8 cellular contexts compared by ENCODE assay signal in the genomic region with DNA sequence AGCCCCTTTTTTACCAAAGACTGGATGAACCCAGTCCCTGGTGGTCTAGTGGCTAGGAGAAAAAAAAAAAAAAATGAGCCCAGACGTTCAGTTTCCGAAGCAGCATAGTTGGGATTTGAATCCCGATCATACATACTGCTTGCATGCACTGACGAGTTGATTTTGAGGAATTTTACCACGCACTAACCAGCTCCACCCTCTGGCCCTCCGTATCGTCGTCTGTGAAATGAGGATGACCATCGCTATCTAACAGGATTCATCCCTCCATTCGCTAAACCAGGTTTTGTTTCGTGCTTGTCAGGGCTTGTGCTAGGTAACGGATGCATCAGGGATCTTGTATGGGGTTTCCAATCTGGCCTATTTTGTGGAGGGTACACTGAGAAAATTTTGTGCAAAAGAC. TPM values are rescaled to one million over a fixed set of nuclear protein-coding genes. Genes with fewer than 3 reads are reported as not detected.
DNase-seq lines count a peak whose midpoint lies in the region; ATAC-seq and TF ChIP-seq lines count a peak whose summit lies in the region.

No MANE protein-coding gene starts in this region.

- H3K4me3 ChIP-seq in left ventricle myocardium inferior (peak overlapping the region; percentile 71), WERI-Rb-1 (ENCODE audit: low read depth, low read length) (peak overlapping the region; percentile 93)

- ATAC-seq in Right ventricle myocardium superior (ENCODE audit: poor library complexity): no peak

- DNase-seq in left ventricle myocardium inferior (no peak), Right ventricle myocardium superior (no peak), WERI-Rb-1 (no peak), fibroblast of the conjunctiva (ENCODE audit: low read depth) (peak; percentile 3), pons (ENCODE audit: low spot score) (peak; percentile 20), NCI-H1436 (lab: John Stamatoyannopoulos, UW) (no peak), NCI-H345 (lab: John Stamatoyannopoulos, UW) (no peak), retina (no peak)

- peaks cover 23% of the 10 kb centered on the region for H3K4me1 ChIP-seq in left ventricle myocardium inferior

- no peak for TF ChIP-seq CTCF in left ventricle myocardium inferior (IDR thresholded peaks at IDR 0.05; ENCODE audit: borderline replicate concordance)
- TF ChIP-seq CTCF in WERI-Rb-1 (IDR thresholded peaks at IDR 0.05; ENCODE audit: low read depth, low read length): no peak

- H3K36me3 ChIP-seq in left ventricle myocardium inferior (peaks cover 35% of the 10 kb centered on the region), WERI-Rb-1 (peaks cover 24% of the 10 kb centered on the region)

- intact Hi-C loops in left ventricle myocardium inferior (cut with micrococcal nuclease): no loop called here
- intact Hi-C loops in Right ventricle myocardium superior (cut with DNase I): loop anchor here (10.0 kb wide), 1 partner anchor 1058 kb away; no protein-coding TSS in a partner anchor

- no peaks in the 10 kb centered on the region for H3K9me3 ChIP-seq in left ventricle myocardium inferior (replicated peaks)
- H3K9me3 ChIP-seq in WERI-Rb-1 (ENCODE audit: severe bottlenecking): no peaks in the 10 kb centered on the region

- peak overlapping the region; percentile 96 for H3K27ac ChIP-seq in left ventricle myocardium inferior (replicated peaks)
- H3K27ac ChIP-seq in WERI-Rb-1: peak overlapping the region; percentile 91

- H3K27me3 ChIP-seq in left ventricle myocardium inferior (ENCODE audit: low read depth) (no peaks in the 10 kb centered on the region), WERI-Rb-1 (ENCODE audit: insufficient read depth, low read depth, severe bottlenecking) (no peaks in the 10 kb centered on the region)

RNA-seq across cellular contexts. Expression of gene PTS, which starts 0.8 kb away (rescaled TPM):
- total RNA-seq in left ventricle myocardium inferior (27.0 TPM), Right ventricle myocardium superior (28.7 TPM)

RNA-seq across cellular contexts. Expression of gene PLET1, which starts 33.7 kb away (rescaled TPM):
- total RNA-seq in left ventricle myocardium inferior: not detected
- not detected for total RNA-seq in Right ventricle myocardium superior

RNA-seq across cellular contexts. Expression of gene BCO2, which starts 51.7 kb away (rescaled TPM):
- 169 TPM for total RNA-seq in left ventricle myocardium inferior
- total RNA-seq in Right ventricle myocardium superior: 151 TPM

RNA-seq across cellular contexts. Expression of gene TEX12, which starts 59.8 kb away (rescaled TPM):
- 0.22 TPM for total RNA-seq in left ventricle myocardium inferior
- total RNA-seq in Right ventricle myocardium superior: not detected

Comparison
In these comparisons a context has a peak if more than half of its experiments do, and no peak if none do; other contexts are left out.
1. DNase-seq: peak in fibroblast of the conjunctiva (single experiment) and pons (single experiment); none in left ventricle myocardium inferior (single experiment), Right ventricle myocardium superior (single experiment), WERI-Rb-1 (single experiment), NCI-H1436 (single experiment), NCI-H345 (single experiment) and retina (single experiment).